Comparison of ENCODE assay signal across 9 cellular contexts in the genomic region with DNA sequence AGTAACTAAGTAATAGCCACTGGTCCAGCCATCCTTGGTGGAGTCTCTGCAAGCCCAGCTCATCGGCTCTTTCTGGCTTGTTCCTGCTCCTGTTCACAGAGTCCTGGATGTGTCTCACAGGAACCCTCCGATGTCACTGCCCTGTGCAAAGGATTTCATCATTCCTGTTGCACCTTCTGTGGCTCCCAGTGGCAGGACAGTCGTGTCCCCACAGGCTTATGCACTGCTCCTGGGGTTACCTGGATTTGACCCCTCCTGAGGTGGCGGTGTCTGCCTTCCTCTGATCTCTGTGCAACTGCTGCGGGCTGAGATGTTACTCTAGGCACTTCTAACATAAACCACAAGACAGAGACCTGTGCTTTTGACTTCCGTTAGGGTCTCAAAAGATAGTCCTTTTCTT. TPM values are rescaled to one million over a fixed set of nuclear protein-coding genes. Genes with fewer than 3 reads are reported as not detected.
DNase-seq lines count a peak whose midpoint lies in the region; ATAC-seq and TF ChIP-seq lines count a peak whose summit lies in the region.
"Had no signal": no experiment of that assay in that cellular context is flagged by ENCODE, and none has a peak within 500 bp of the region (broad histone marks: within the 10 kb centered on the region; RNA-seq: fewer than 3 reads in every experiment).

No MANE protein-coding gene starts in this region.

- ATAC-seq in activated CD4-positive, alpha-beta T cell treated with anti-CD3 and anti-CD28 coated beads for 36 hours: peak; percentile 42
- peak; percentile 73 for ATAC-seq in HG03025 (IDR thresholded peaks at IDR 0.05; ENCODE audit: low FRiP score, unreplicated experiment)
- ATAC-seq in stimulated activated naive CD8-positive, alpha-beta T cell treated with anti-CD3 and anti-CD28 coated beads, Interleukin-15, Interleukin-2, amounts not matched to agents 100 U/mL and 50 U/mL, for 24 hours: peak; percentile 42

- no peaks in the 10 kb centered on the region for H3K27me3 ChIP-seq in ascending aorta
- H3K27me3 ChIP-seq: heart right ventricle had no signal

- POLR2A ChIA-PET in activated CD4-positive, alpha-beta T cell treated with anti-CD3 and anti-CD28 coated beads for 36 hours (lab: Charles Lee): no interaction called here

- peak overlapping the region; percentile 41 for H3K4me3 Mint-ChIP-seq in activated CD4-positive, alpha-beta T cell treated with anti-CD3 and anti-CD28 coated beads for 36 hours
- H3K4me3 Mint-ChIP-seq in activated T-cell treated with anti-CD3 and anti-CD28 coated beads, Interleukin-2, amount 50 U/mL, for 24 hours: peak overlapping the region; percentile 68

- no peaks in the 10 kb centered on the region for H3K9me3 Mint-ChIP-seq in activated CD4-positive, alpha-beta T cell treated with anti-CD3 and anti-CD28 coated beads for 36 hours (ENCODE audit: low read depth)
- H3K9me3 Mint-ChIP-seq in activated T-cell treated with anti-CD3 and anti-CD28 coated beads, Interleukin-2, amount 50 U/mL, for 24 hours: no peaks in the 10 kb centered on the region

- no peak overlapping the region for H3K27ac ChIP-seq in ascending aorta

- H3K27ac Mint-ChIP-seq in activated CD4-positive, alpha-beta T cell treated with anti-CD3 and anti-CD28 coated beads for 36 hours: peak overlapping the region; percentile 74
- H3K27ac Mint-ChIP-seq in activated T-cell treated with anti-CD3 and anti-CD28 coated beads, Interleukin-2, amount 50 U/mL, for 24 hours: peak overlapping the region; percentile 89

- H3K36me3 ChIP-seq in ascending aorta: no peaks in the 10 kb centered on the region
- H3K36me3 ChIP-seq: heart right ventricle had no signal

- TF ChIP-seq CTCF in ascending aorta (IDR thresholded peaks at IDR 0.05): no peak

- no peak overlapping the region for H3K4me3 ChIP-seq in ascending aorta
- H3K4me3 ChIP-seq: heart right ventricle had no signal

- no peaks in the 10 kb centered on the region for H3K27me3 Mint-ChIP-seq in activated CD4-positive, alpha-beta T cell treated with anti-CD3 and anti-CD28 coated beads for 36 hours
- no peaks in the 10 kb centered on the region for H3K27me3 Mint-ChIP-seq in activated T-cell treated with anti-CD3 and anti-CD28 coated beads, Interleukin-2, amount 50 U/mL, for 24 hours

- DNase-seq in activated CD4-positive, alpha-beta T cell treated with anti-CD3 and anti-CD28 coated beads for 36 hours: peak; percentile 47
- DNase-seq in activated CD4-positive, alpha-beta T cell treated with anti-CD3 and anti-CD28 coated beads for 1 hour: no peak
- no peak for DNase-seq in activated T-cell treated with anti-CD3 and anti-CD28 coated beads, Interleukin-2, amount 50 U/mL, for 24 hours
- peak; percentile 34 for DNase-seq in stimulated activated naive CD8-positive, alpha-beta T cell treated with anti-CD3 and anti-CD28 coated beads, Interleukin-15, Interleukin-2, amounts not matched to agents 100 U/mL and 50 U/mL, for 24 hours
- DNase-seq in NCI-H1436 (lab: John Stamatoyannopoulos, UW) (no peak), NCI-H2029 (lab: John Stamatoyannopoulos, UW) (no peak), ascending aorta (ENCODE audit: low spot score in 2 of 2) (no peak)
- DNase-seq: heart right ventricle had no signal

- H3K4me1 Mint-ChIP-seq in activated CD4-positive, alpha-beta T cell treated with anti-CD3 and anti-CD28 coated beads for 36 hours: peaks cover 92% of the 10 kb centered on the region
- H3K4me1 Mint-ChIP-seq in activated T-cell treated with anti-CD3 and anti-CD28 coated beads, Interleukin-2, amount 50 U/mL, for 24 hours (ENCODE audit: low read depth): peaks cover 90% of the 10 kb centered on the region

- intact Hi-C loops in activated CD4-positive, alpha-beta T cell treated with anti-CD3 and anti-CD28 coated beads for 36 hours (cut with DNase I, micrococcal nuclease): no loop called here
- intact Hi-C loops in ascending aorta (cut with DNase I): no loop called here

- CTCF ChIA-PET in activated CD4-positive, alpha-beta T cell treated with anti-CD3 and anti-CD28 coated beads for 36 hours (lab: Charles Lee): no interaction called here

- H3K4me1 ChIP-seq in ascending aorta: no peaks in the 10 kb centered on the region

- no peaks in the 10 kb centered on the region for H3K9me3 ChIP-seq in ascending aorta
- H3K9me3 ChIP-seq: heart right ventricle had no signal

- peaks cover 31% of the 10 kb centered on the region for H3K36me3 Mint-ChIP-seq in activated CD4-positive, alpha-beta T cell treated with anti-CD3 and anti-CD28 coated beads for 36 hours (ENCODE audit: low read depth)
- peaks cover 58% of the 10 kb centered on the region for H3K36me3 Mint-ChIP-seq in activated T-cell treated with anti-CD3 and anti-CD28 coated beads, Interleukin-2, amount 50 U/mL, for 24 hours (ENCODE audit: low read depth)

RNA-seq across cellular contexts. Expression of a gene that starts 30.6 kb away (rescaled TPM):
- total RNA-seq in activated CD4-positive, alpha-beta T cell treated with anti-CD3 and anti-CD28 coated beads for 36 hours: 10 to 100 TPM; 53.3 to 66.4 TPM
- total RNA-seq in ascending aorta: not detected

Comparison
In these comparisons a context has a peak if more than half of its experiments do, and no peak if none do; other contexts are left out.
1. DNase-seq: peak in activated CD4-positive, alpha-beta T cell treated with anti-CD3 and anti-CD28 coated beads for 36 hours (single experiment) and stimulated activated naive CD8-positive, alpha-beta T cell treated with anti-CD3 and anti-CD28 coated beads, Interleukin-15, Interleukin-2, amounts not matched to agents 100 U/mL and 50 U/mL, for 24 hours (single experiment); none in activated CD4-positive, alpha-beta T cell treated with anti-CD3 and anti-CD28 coated beads for 1 hour (single experiment), activated T-cell treated with anti-CD3 and anti-CD28 coated beads, Interleukin-2, amount 50 U/mL, for 24 hours (single experiment), NCI-H1436 (single experiment), NCI-H2029 (single experiment) and ascending aorta (0 of 2).
2. RNA of a gene that starts 30.6 kb away (total RNA-seq): 53.3 to 66.4 TPM in activated CD4-positive, alpha-beta T cell treated with anti-CD3 and anti-CD28 coated beads for 36 hours; not detected in ascending aorta (single experiment); every median in the first group is over 10 times any median in the second.
3. Peak in every context shown above with its lines, with median percentiles within 50 percentile points of each other: ATAC-seq.